In the genomic region with DNA sequence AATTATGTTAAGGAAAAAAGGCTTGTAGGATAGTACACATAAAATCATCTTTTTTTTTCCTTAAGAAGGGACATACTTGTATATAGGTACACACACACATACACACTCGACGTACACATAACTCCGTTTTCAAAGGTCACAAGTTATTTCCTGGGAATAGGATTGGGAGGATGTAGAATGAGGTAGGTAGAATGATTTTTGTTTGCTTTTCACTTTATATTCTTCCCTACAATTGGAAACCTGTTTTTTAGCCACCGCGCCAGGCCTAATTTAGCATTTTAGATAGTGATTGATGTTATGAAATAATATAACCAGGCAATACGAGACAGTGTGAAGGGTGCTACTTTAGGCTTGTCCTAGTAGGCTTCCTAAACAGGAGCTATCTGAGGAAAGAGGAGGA, we compare ENCODE assay signal across 8 cellular contexts. TPM values are rescaled to one million over a fixed set of nuclear protein-coding genes. Genes with fewer than 3 reads are reported as not detected.
DNase-seq lines count a peak whose midpoint lies in the region; ATAC-seq and TF ChIP-seq lines count a peak whose summit lies in the region.

No MANE protein-coding gene starts in this region.

- peaks cover 15% of the 10 kb centered on the region for H3K4me1 Mint-ChIP-seq in activated T-cell treated with anti-CD3 and anti-CD28 coated beads, Interleukin-2, amount 50 U/mL, for 4 hours (ENCODE audit: low read depth)
- peaks cover 24% of the 10 kb centered on the region for H3K4me1 Mint-ChIP-seq in memory B cell

- no peak overlapping the region for H3K27ac ChIP-seq in suprapubic skin

- peaks cover 28% of the 10 kb centered on the region for H3K4me1 ChIP-seq in suprapubic skin

- peak overlapping the region; percentile 83 for H3K4me3 Mint-ChIP-seq in activated T-cell treated with anti-CD3 and anti-CD28 coated beads, Interleukin-2, amount 50 U/mL, for 4 hours
- peak overlapping the region; percentile 86 for H3K4me3 Mint-ChIP-seq in memory B cell

- TF ChIP-seq CTCF in suprapubic skin (IDR thresholded peaks at IDR 0.05) = no peak

- H3K4me3 ChIP-seq in suprapubic skin = peak overlapping the region; percentile 75

- no peak for TF ChIP-seq EP300 in suprapubic skin (IDR thresholded peaks at IDR 0.05)

- H3K36me3 ChIP-seq in suprapubic skin = no peaks in the 10 kb centered on the region

- no peaks in the 10 kb centered on the region for H3K9me3 Mint-ChIP-seq in activated T-cell treated with anti-CD3 and anti-CD28 coated beads, Interleukin-2, amount 50 U/mL, for 4 hours
- no peaks in the 10 kb centered on the region for H3K9me3 Mint-ChIP-seq in activated naive CD4-positive, alpha-beta T cell treated with anti-CD3 and anti-CD28 coated beads, Interleukin-2, amount 50 U/mL, for 72 hours
- no peaks in the 10 kb centered on the region for H3K9me3 Mint-ChIP-seq in memory B cell

- no peak for DNase-seq in activated T-cell treated with anti-CD3 and anti-CD28 coated beads, Interleukin-2, amount 50 U/mL, for 4 hours
- no peak for DNase-seq in activated T-cell treated with anti-CD3 and anti-CD28 coated beads, Interleukin-2, amount 50 U/mL, for 1 hour
- no peak for DNase-seq in activated naive CD4-positive, alpha-beta T cell treated with anti-CD3 and anti-CD28 coated beads, Interleukin-2, amount 50 U/mL, for 72 hours (ENCODE audit: low spot score in 2 of 2)
- DNase-seq in memory B cell (ENCODE audit: low spot score in 2 of 2) (no peak), suprapubic skin (ENCODE audit: low spot score in 2 of 2) (no peak), NCI-H1092 treated with DMSO at 0.1 percent for 48 hours (lab: John Stamatoyannopoulos, UW) (no peak), NCI-H1105 (lab: John Stamatoyannopoulos, UW) (no peak), occipital lobe (lab: John Stamatoyannopoulos, UW) (no peak)

- H3K9me3 ChIP-seq in suprapubic skin = no peaks in the 10 kb centered on the region

- WGBS in suprapubic skin = 93% methylated on average over 6 of the region's 6 CpGs

- no peak for ATAC-seq in activated T-cell treated with anti-CD3 and anti-CD28 coated beads, Interleukin-2, amount 50 U/mL, for 4 hours
- ATAC-seq in activated naive CD4-positive, alpha-beta T cell treated with anti-CD3 and anti-CD28 coated beads, Interleukin-2, amount 50 U/mL, for 72 hours = no peak
- no peak for ATAC-seq in memory B cell (ENCODE audit: low read depth)

- no peaks in the 10 kb centered on the region for H3K27me3 Mint-ChIP-seq in activated T-cell treated with anti-CD3 and anti-CD28 coated beads, Interleukin-2, amount 50 U/mL, for 4 hours (ENCODE audit: low read depth)
- no peaks in the 10 kb centered on the region for H3K27me3 Mint-ChIP-seq in memory B cell

- TF ChIP-seq POLR2A in suprapubic skin (IDR thresholded peaks at IDR 0.05) = no peak

- no peaks in the 10 kb centered on the region for H3K27me3 ChIP-seq in suprapubic skin

- peak overlapping the region; percentile 84 to 98 for H3K27ac Mint-ChIP-seq in activated naive CD4-positive, alpha-beta T cell treated with anti-CD3 and anti-CD28 coated beads, Interleukin-2, amount 50 U/mL, for 72 hours
- peak overlapping the region; percentile 46 for H3K27ac Mint-ChIP-seq in memory B cell

- H3K36me3 Mint-ChIP-seq in activated T-cell treated with anti-CD3 and anti-CD28 coated beads, Interleukin-2, amount 50 U/mL, for 4 hours (ENCODE audit: insufficient read depth) = peaks cover 18% of the 10 kb centered on the region
- peaks cover 25 to 28% of the 10 kb centered on the region in 2 donors for H3K36me3 Mint-ChIP-seq in activated naive CD4-positive, alpha-beta T cell treated with anti-CD3 and anti-CD28 coated beads, Interleukin-2, amount 50 U/mL, for 72 hours
- H3K36me3 Mint-ChIP-seq in memory B cell = peaks cover 14% of the 10 kb centered on the region

RNA-seq across cellular contexts. Expression of a gene that starts 1.8 kb away (rescaled TPM):
- total RNA-seq in activated T-cell treated with anti-CD3 and anti-CD28 coated beads, Interleukin-2, amount 50 U/mL, for 4 hours = 10 to 100 TPM; 64.2 to 75.7 (median 70.0) TPM
- total RNA-seq in activated naive CD4-positive, alpha-beta T cell treated with anti-CD3 and anti-CD28 coated beads, Interleukin-2, amount 50 U/mL, for 72 hours = 10 to 100 TPM; 48.9 to 52.7 TPM
- total RNA-seq in suprapubic skin = 10 to 100 TPM; 40.4 to 52.7 (median 47.4) TPM
- 153 TPM for total RNA-seq in occipital lobe
